In genomic region chr6:158771399-158772158, GRCh38 we compare ENCODE assay signal across 1 cellular context.
A peak's percentile ranks its signal among the peaks of the same experiment; 100 is the strongest.
TF ChIP-seq lines count a peak whose summit lies in the region.

No MANE protein-coding gene starts in this region.

TF ChIP-seq in H1, 55 proteins besides CTCF, POLR2A, EP300 and RAD21:
- TF ChIP-seq TCF12 (IDR thresholded peaks at IDR 0.05; ENCODE audit: low read depth, low read length) (no peak), NANOG (IDR thresholded peaks at IDR 0.05; ENCODE audit: insufficient read depth, low read depth, low read length, poor library complexity, severe bottlenecking) (no peak), POLR2AphosphoS5 (IDR thresholded peaks at IDR 0.05; ENCODE audit: low read depth, low read length) (peak; percentile 43; the same call in 1 of the 2 replicates)
TF ChIP-seq in H1: peak in this region for 1.
